Comparison of ENCODE assay signal across 12 cellular contexts in genomic region chr5:21058290-21058689, GRCh38.
DNase-seq lines count a peak whose midpoint lies in the region; ATAC-seq lines count a peak whose summit lies in the region.
"Had no signal": no experiment of that assay in that cellular context is flagged by ENCODE, and none has a peak within 500 bp of the region (broad histone marks: within the 10 kb centered on the region; RNA-seq: fewer than 3 reads in every experiment).

No MANE protein-coding gene starts in this region.

- no peaks in the 10 kb centered on the region for H3K9me3 ChIP-seq in Karpas-422 (ENCODE audit: low read length)

- no peaks in the 10 kb centered on the region for H3K36me3 ChIP-seq in Karpas-422 (ENCODE audit: insufficient read depth, low read length)

- peak; percentile 85 for DNase-seq in Karpas-422
- DNase-seq in germinal center (ENCODE audit: low spot score): no peak
- no peak for DNase-seq in activated effector memory CD4-positive, alpha-beta T cell treated with Interleukin-2 at 50 U/mL for 16 hours
- no peak for DNase-seq in Right ventricle myocardium inferior (ENCODE audit: missing footprints)
- DNase-seq in AG08395 (ENCODE audit: low spot score): no peak
- DNase-seq: activated CD4-positive, alpha-beta T cell treated with anti-CD3 and anti-CD28 coated beads, Interleukin-2, amount 50 U/mL, for 48 hours; activated naive CD4-positive, alpha-beta T cell treated with anti-CD3 and anti-CD28 coated beads, Interleukin-2, amount 10 ng/mL, durations not matched to agents 7 days and 5 days; EL; NCI-H1694 treated with DMSO at 0.1 percent for 48 hours had no signal

- H3K9me2 ChIP-seq in Karpas-422 (replicated peaks; ENCODE audit: insufficient read depth, low read length): no peaks in the 10 kb centered on the region

- ATAC-seq in GM18517 (IDR thresholded peaks at IDR 0.05; ENCODE audit: unreplicated experiment): peak; percentile 96
- peak; percentile 99 for ATAC-seq in GM21423 (IDR thresholded peaks at IDR 0.05; ENCODE audit: unreplicated experiment)
- peak; percentile 99 for ATAC-seq in HG02973 (IDR thresholded peaks at IDR 0.05; ENCODE audit: unreplicated experiment)
- no peak for ATAC-seq in Right ventricle myocardium inferior

- H4K20me1 ChIP-seq in Karpas-422 (ENCODE audit: insufficient read depth, low read depth, low read length): no peaks in the 10 kb centered on the region

- no peaks in the 10 kb centered on the region for H3K79me2 ChIP-seq in Karpas-422 (ENCODE audit: low read length)

- intact Hi-C loops in Right ventricle myocardium inferior (cut with DNase I): no loop called here

- peak overlapping the region; percentile 28 for H2AFZ ChIP-seq in Karpas-422 (ENCODE audit: low read length)

- peaks cover 28% of the 10 kb centered on the region for H3K4me1 ChIP-seq in Karpas-422 (ENCODE audit: low read length)

- H3K4me3 ChIP-seq in Karpas-422 (ENCODE audit: low read length): peak overlapping the region; percentile 33

- no peak overlapping the region for H3K9ac ChIP-seq in Karpas-422 (ENCODE audit: low read length)

- peak overlapping the region; percentile 61 for H3K4me2 ChIP-seq in Karpas-422 (ENCODE audit: low read depth, low read length, poor library complexity, severe bottlenecking)

- peak overlapping the region; percentile 67 for H3K27ac ChIP-seq in Karpas-422 (ENCODE audit: low read length)

- H3K27me3 ChIP-seq in Karpas-422 (ENCODE audit: low read length): no peaks in the 10 kb centered on the region
